ENCODE assay signal across 8 cellular contexts in the genomic region with DNA sequence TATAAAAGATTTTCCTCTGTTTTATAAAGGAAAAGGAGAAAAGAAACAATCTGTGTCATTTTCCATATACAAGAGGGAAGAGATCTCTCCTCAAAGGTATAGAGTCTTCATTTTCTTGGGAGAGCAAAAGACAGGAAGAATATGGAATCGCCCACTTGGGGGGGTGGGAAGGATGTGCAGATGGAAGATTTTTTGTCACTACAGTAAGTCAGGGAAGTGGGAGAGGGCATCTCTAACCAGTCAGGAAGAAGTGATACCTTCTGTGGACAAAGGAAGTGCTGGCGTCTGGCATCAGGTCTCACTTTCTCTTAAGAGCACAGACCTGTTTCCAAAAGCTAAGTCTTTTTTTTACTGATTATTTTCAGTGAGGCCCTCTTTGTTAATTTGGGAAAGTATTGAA. TPM values are rescaled to one million over a fixed set of nuclear protein-coding genes. Genes with fewer than 3 reads are reported as not detected.
DNase-seq lines count a peak whose midpoint lies in the region; ATAC-seq and TF ChIP-seq lines count a peak whose summit lies in the region.

No MANE protein-coding gene starts in this region.

- TF ChIP-seq CTCF in foreskin keratinocyte (conservative IDR thresholded peaks at IDR 0.05), result no peak

- DNase-seq in activated CD4-positive, alpha-beta T cell treated with anti-CD3 and anti-CD28 coated beads, Interleukin-2, amount 10 ng/mL, durations not matched to agents 24 days and 14 days, result peak; percentile 59
- DNase-seq in activated CD4-positive, alpha-beta T cell treated with anti-CD3 and anti-CD28 coated beads for 48 hours, result no peak
- DNase-seq in SK-N-MC (ENCODE audit: low read depth, low spot score) (no peak), foreskin keratinocyte (no peak), kidney glomerular epithelial cell (lab: John Stamatoyannopoulos, UW) (no peak)
- DNase-seq in stimulated activated effector memory CD8-positive, alpha-beta T cell treated with anti-CD3 and anti-CD28 coated beads, Interleukin-12 subunit alpha, Interleukin-12 subunit beta, amount 100 ng/mL, for 72 hours (ENCODE audit: low spot score in 2 of 2), result no peak
- no peak for DNase-seq in stimulated activated CD4-positive, alpha-beta T cell treated with anti-CD3 and anti-CD28 coated beads, Interleukin-4, amount 100 ng/mL, for 4 hours

- peaks cover 16% of the 10 kb centered on the region for H3K36me3 ChIP-seq in SK-N-MC (ENCODE audit: insufficient read depth, low read length)

- H3K9me3 Mint-ChIP-seq in activated CD4-positive, alpha-beta T cell treated with anti-CD3 and anti-CD28 coated beads, Interleukin-2, amount 10 ng/mL, durations not matched to agents 24 days and 14 days, result no peaks in the 10 kb centered on the region
- H3K9me3 Mint-ChIP-seq in stimulated activated effector memory CD8-positive, alpha-beta T cell treated with anti-CD3 and anti-CD28 coated beads, Interleukin-12 subunit alpha, Interleukin-12 subunit beta, amount 100 ng/mL, for 72 hours, result no peaks in the 10 kb centered on the region

- no peaks in the 10 kb centered on the region for H3K9me3 ChIP-seq in SK-N-MC (ENCODE audit: low read depth, low read length)

- H3K27me3 Mint-ChIP-seq in activated CD4-positive, alpha-beta T cell treated with anti-CD3 and anti-CD28 coated beads, Interleukin-2, amount 10 ng/mL, durations not matched to agents 24 days and 14 days, result peaks cover 2% of the 10 kb centered on the region

- no peaks in the 10 kb centered on the region for H3K27me3 ChIP-seq in foreskin keratinocyte

- ATAC-seq in foreskin keratinocyte (no peak), HG03095 (IDR thresholded peaks at IDR 0.05; ENCODE audit: unreplicated experiment) (no peak)
- no peak for ATAC-seq in stimulated activated effector memory CD8-positive, alpha-beta T cell treated with anti-CD3 and anti-CD28 coated beads, Interleukin-12 subunit alpha, Interleukin-12 subunit beta, amount 100 ng/mL, for 72 hours

- H3K36me3 Mint-ChIP-seq in activated CD4-positive, alpha-beta T cell treated with anti-CD3 and anti-CD28 coated beads, Interleukin-2, amount 10 ng/mL, durations not matched to agents 24 days and 14 days (ENCODE audit: low read depth), result peaks cover 25% of the 10 kb centered on the region
- peaks cover 52% of the 10 kb centered on the region for H3K36me3 Mint-ChIP-seq in stimulated activated effector memory CD8-positive, alpha-beta T cell treated with anti-CD3 and anti-CD28 coated beads, Interleukin-12 subunit alpha, Interleukin-12 subunit beta, amount 100 ng/mL, for 72 hours

- peak overlapping the region; percentile 96 for H3K27ac Mint-ChIP-seq in activated CD4-positive, alpha-beta T cell treated with anti-CD3 and anti-CD28 coated beads, Interleukin-2, amount 10 ng/mL, durations not matched to agents 24 days and 14 days
- H3K27ac Mint-ChIP-seq in stimulated activated effector memory CD8-positive, alpha-beta T cell treated with anti-CD3 and anti-CD28 coated beads, Interleukin-12 subunit alpha, Interleukin-12 subunit beta, amount 100 ng/mL, for 72 hours, result peak overlapping the region; percentile 91

- peaks cover 22% of the 10 kb centered on the region for H3K4me1 ChIP-seq in foreskin keratinocyte

- intact Hi-C loops in activated CD4-positive, alpha-beta T cell treated with anti-CD3 and anti-CD28 coated beads, Interleukin-2, amount 10 ng/mL, durations not matched to agents 24 days and 14 days (cut with micrococcal nuclease), result loop anchor here (2.0 kb wide), 1 partner anchor 86 kb away; the partner anchor contains the start of gene PISD

- peak overlapping the region; percentile 99 for H3K4me3 Mint-ChIP-seq in activated CD4-positive, alpha-beta T cell treated with anti-CD3 and anti-CD28 coated beads, Interleukin-2, amount 10 ng/mL, durations not matched to agents 24 days and 14 days
- peak overlapping the region; percentile 87 for H3K4me3 Mint-ChIP-seq in stimulated activated effector memory CD8-positive, alpha-beta T cell treated with anti-CD3 and anti-CD28 coated beads, Interleukin-12 subunit alpha, Interleukin-12 subunit beta, amount 100 ng/mL, for 72 hours

- peak overlapping the region; percentile 88 for H3K4me3 ChIP-seq in SK-N-MC

- H3K4me1 Mint-ChIP-seq in activated CD4-positive, alpha-beta T cell treated with anti-CD3 and anti-CD28 coated beads, Interleukin-2, amount 10 ng/mL, durations not matched to agents 24 days and 14 days, result peaks cover 44% of the 10 kb centered on the region
- H3K4me1 Mint-ChIP-seq in stimulated activated effector memory CD8-positive, alpha-beta T cell treated with anti-CD3 and anti-CD28 coated beads, Interleukin-12 subunit alpha, Interleukin-12 subunit beta, amount 100 ng/mL, for 72 hours, result peaks cover 45% of the 10 kb centered on the region

- H3K9ac ChIP-seq in SK-N-MC (ENCODE audit: insufficient read length), result peak overlapping the region; percentile 92

- H3K27ac ChIP-seq in SK-N-MC (no peak overlapping the region), foreskin keratinocyte (peak overlapping the region; percentile 66)

RNA-seq across cellular contexts. Expression of gene PRR14L, which starts 1.4 kb away (rescaled TPM):
- total RNA-seq in activated CD4-positive, alpha-beta T cell treated with anti-CD3 and anti-CD28 coated beads, Interleukin-2, amount 10 ng/mL, durations not matched to agents 24 days and 14 days, result 61.0 and 63.6 TPM in 2 replicates
- 20.6 and 23.1 TPM in 2 replicates for total RNA-seq in foreskin keratinocyte
- 3.9 TPM in 2 replicates for polyA plus RNA-seq in foreskin keratinocyte

RNA-seq across cellular contexts. Expression of gene DEPDC5, which starts 5.3 kb away (rescaled TPM):
- 37.9 and 40.6 TPM in 2 replicates for total RNA-seq in activated CD4-positive, alpha-beta T cell treated with anti-CD3 and anti-CD28 coated beads, Interleukin-2, amount 10 ng/mL, durations not matched to agents 24 days and 14 days
- total RNA-seq in foreskin keratinocyte, result 10.2 and 10.6 TPM in 2 replicates
- polyA plus RNA-seq in foreskin keratinocyte, result 4.8 and 5.6 TPM in 2 replicates
